11 cellular contexts compared by ENCODE assay signal in genomic region chr2:239310401-239311061, GRCh38.
DNase-seq lines count a peak whose midpoint lies in the region; ATAC-seq and TF ChIP-seq lines count a peak whose summit lies in the region.
"Had no signal": no experiment of that assay in that cellular context is flagged by ENCODE, and none has a peak within 500 bp of the region (broad histone marks: within the 10 kb centered on the region; RNA-seq: fewer than 3 reads in every experiment).

No MANE protein-coding gene starts in this region.

- H3K27me3 ChIP-seq in H9 (ENCODE audit: insufficient read depth, low read length) = no peaks in the 10 kb centered on the region
- H3K27me3 ChIP-seq in ascending aorta = no peaks in the 10 kb centered on the region
- H3K27me3 ChIP-seq in spleen (replicated peaks in 1 of 7) = no peaks in the 10 kb centered on the region

- H3K56ac ChIP-seq in H9 (ENCODE audit: insufficient read length, low read depth, low read length) = no peak overlapping the region

- no peak overlapping the region for H3K18ac ChIP-seq in H9 (ENCODE audit: insufficient read length, low read depth, low read length)

- no peaks in the 10 kb centered on the region for H3K4me1 ChIP-seq in H9 (ENCODE audit: insufficient read depth, low read length)
- peaks cover 0 to 32% of the 10 kb centered on the region in 2 donors for H3K4me1 ChIP-seq in ascending aorta
- H3K4me1 ChIP-seq in spleen = peaks cover 3 to 84% (median 40%) of the 10 kb centered on the region in 6 donors

- no peak overlapping the region for H2AFZ ChIP-seq in H9 (ENCODE audit: low read length)

- H3K79me2 ChIP-seq in H9 (ENCODE audit: insufficient read depth, low read length) = peaks cover 11% of the 10 kb centered on the region; the same call in 1 of the 2 replicates

- H3K4ac ChIP-seq in H9 (ENCODE audit: low read depth, low read length) = no peak overlapping the region

- H3K27ac Mint-ChIP-seq in H9 = no peak overlapping the region; a peak in 1 of 7 replicates

- peak overlapping the region; percentile 41; the same call in 1 of the 2 replicates for H3K14ac ChIP-seq in H9 (ENCODE audit: insufficient read depth, low read length)

- H3K4me3 Mint-ChIP-seq in H9 = no peak overlapping the region
- H3K4me3 Mint-ChIP-seq: CD14-positive monocyte; naive thymus-derived CD8-positive, alpha-beta T cell had no signal

- no peak overlapping the region for H2BK15ac ChIP-seq in H9 (ENCODE audit: low read depth, low read length)

- intact Hi-C loops in ascending aorta (cut with DNase I) (no loop called here), spleen (cut with DNase I; ENCODE audit: low total_unique reads) (no loop called here)

- H3K79me1 ChIP-seq in H9 (ENCODE audit: insufficient read depth, low read depth, low read length, poor library complexity, severe bottlenecking) = peaks cover 13% of the 10 kb centered on the region

- peak; percentile 12 for DNase-seq in H9
- peak in 1 of 2 donors; percentile 57 for DNase-seq in ascending aorta (ENCODE audit: low spot score in 2 of 2)
- peak; percentile 35 for DNase-seq in left lobe of liver (ENCODE audit: low spot score)
- peak; percentile 55 for DNase-seq in spleen
- DNase-seq in NCI-H2196 (lab: John Stamatoyannopoulos, UW; ENCODE audit: unreplicated experiment) = no peak
- DNase-seq in NCI-H2029 (lab: John Stamatoyannopoulos, UW) = no peak
- no peak for DNase-seq in EL
- DNase-seq: KG1, NCI-H187 treated with DMSO at 0.1 percent for 48 hours had no signal

- H3K27ac ChIP-seq in H9 (ENCODE audit: insufficient read length, low read depth, low read length) = no peak overlapping the region
- peak overlapping the region; percentile 51 to 59 for H3K27ac ChIP-seq in ascending aorta
- H3K27ac ChIP-seq in spleen = peak overlapping the region in 1 of 8 donors; percentile 50

- peaks cover 14 to 17% of the 10 kb centered on the region in 2 experiments for H3K9me3 Mint-ChIP-seq in H9

- no peak overlapping the region for H3T11ph ChIP-seq in H9 (ENCODE audit: low read length)

- peaks cover 4% of the 10 kb centered on the region for H4K20me1 ChIP-seq in H9 (ENCODE audit: control insufficient read depth, insufficient read depth, insufficient read length)

- H3K4me3 ChIP-seq in ascending aorta (peak overlapping the region in 1 of 2 donors; percentile 40), spleen (no peak overlapping the region)

- H4K91ac ChIP-seq in H9 (ENCODE audit: insufficient read length, low read depth, low read length) = no peak overlapping the region

- no peak overlapping the region for H2BK20ac ChIP-seq in H9 (ENCODE audit: low read depth, low read length, poor library complexity, severe bottlenecking)

- H2BK120ac ChIP-seq in H9 (ENCODE audit: low read depth, low read length, poor library complexity, severe bottlenecking) = no peak overlapping the region

- no peaks in the 10 kb centered on the region for H3K27me3 Mint-ChIP-seq in H9 (ENCODE audit: low read depth)
- H3K27me3 Mint-ChIP-seq: naive thymus-derived CD8-positive, alpha-beta T cell had no signal

- no peak overlapping the region for H2AK5ac ChIP-seq in H9 (ENCODE audit: insufficient read length, low read length)

- no peak overlapping the region for H3K23ac ChIP-seq in H9 (ENCODE audit: insufficient read length, low read depth, low read length)

- no peak overlapping the region for H2BK5ac ChIP-seq in H9 (ENCODE audit: insufficient read length, low read length)

- no peak overlapping the region for H2BK12ac ChIP-seq in H9 (ENCODE audit: insufficient read length, low read depth, low read length)

- H4K5ac ChIP-seq in H9 (ENCODE audit: insufficient read length, low read depth, low read length) = no peak overlapping the region

- no peak overlapping the region for H4K8ac ChIP-seq in H9 (replicated peaks; ENCODE audit: insufficient read length, low read depth, low read length)

- H3K36me3 Mint-ChIP-seq in H9 (ENCODE audit: insufficient read depth in 1 of 3, low read depth in 3 of 3) = peaks cover 15 to 18% (median 18%) of the 10 kb centered on the region in 3 experiments

- H3K4me1 Mint-ChIP-seq in H9 = peaks cover 11 to 13% of the 10 kb centered on the region in 2 experiments

- no peaks in the 10 kb centered on the region for H3K23me2 ChIP-seq in H9 (ENCODE audit: insufficient read length, low read depth, low read length, poor library complexity, severe bottlenecking)

- TF ChIP-seq POLR2A in spleen (IDR thresholded peaks at IDR 0.05) = no peak

- H3K9me3 ChIP-seq in H9 (ENCODE audit: control insufficient read depth, low read depth, low read length) (no peaks in the 10 kb centered on the region), ascending aorta (no peaks in the 10 kb centered on the region), spleen (no peaks in the 10 kb centered on the region)

- ATAC-seq in left lobe of liver = no peak
- ATAC-seq: naive thymus-derived CD8-positive, alpha-beta T cell had no signal

- H3K36me3 ChIP-seq in ascending aorta (no peaks in the 10 kb centered on the region), spleen (peaks cover 0 to 16% (median 0%) of the 10 kb centered on the region in 6 donors)

- H3K4me2 ChIP-seq in H9 (ENCODE audit: insufficient read depth, insufficient read length, low read length) = no peak overlapping the region

- no peak overlapping the region for H3K9ac ChIP-seq in H9 (ENCODE audit: extremely low read depth, insufficient read length, low read length)

- TF ChIP-seq CTCF in H9 (conservative IDR thresholded peaks at IDR 0.05) (no peak), ascending aorta (IDR thresholded peaks at IDR 0.05) (no peak), spleen (IDR thresholded peaks at IDR 0.05 in 8 of 11, conservative IDR thresholded peaks at IDR 0.05 in 3 of 11) (no peak)

- WGBS in H9 (ENCODE audit: extremely low coverage, insufficient read length, low lambda C conversion rate) = no CpG with 5 or more reads among the region's 14 CpGs
- WGBS in spleen, 5 donors = 93 to 97% (median 95%) methylated on average over 14 of the region's 14 CpGs

Comparison
In these comparisons a context has a peak if more than half of its experiments do, and no peak if none do; other contexts are left out.
1. DNase-seq: peak in H9 (single experiment), left lobe of liver (single experiment) and spleen (single experiment); none in NCI-H2196 (single experiment), NCI-H2029 (single experiment) and EL (single experiment).